In the genomic region with DNA sequence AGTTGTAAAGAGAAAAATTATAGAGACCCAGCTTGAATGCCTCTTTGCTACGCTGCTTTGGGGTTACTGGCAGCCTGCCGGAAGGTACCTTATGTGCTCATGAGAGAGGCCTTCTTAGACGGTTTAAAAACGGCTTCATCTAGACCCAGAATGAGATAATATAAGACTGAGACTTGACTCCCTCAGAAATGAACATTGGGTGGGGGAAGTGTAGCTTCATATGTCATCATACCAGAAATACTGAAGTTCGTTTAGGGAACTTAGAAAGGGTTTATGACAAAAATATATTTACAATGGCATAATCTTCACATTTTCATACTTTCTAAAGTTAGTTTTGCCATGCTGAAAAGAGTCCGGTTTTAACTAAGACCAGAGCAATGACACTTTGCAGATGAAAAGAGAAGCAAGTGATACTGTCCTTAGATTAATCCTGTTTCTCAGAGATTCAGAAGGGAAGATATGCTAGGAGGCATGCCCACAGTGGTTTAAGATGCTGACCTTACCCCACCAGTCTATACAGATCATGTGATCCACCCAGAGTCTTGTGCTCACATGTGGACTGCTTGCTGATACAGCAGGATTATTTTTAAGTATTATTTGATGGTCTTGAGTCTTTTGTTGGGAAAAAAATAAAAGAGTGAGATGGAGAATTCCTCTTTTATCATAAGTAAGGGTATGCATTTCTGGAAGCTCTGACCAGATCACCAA, we compare ENCODE assay signal across 17 cellular contexts. TPM values are rescaled to one million over a fixed set of nuclear protein-coding genes. Genes with fewer than 3 reads are reported as not detected.
DNase-seq lines count a peak whose midpoint lies in the region; ATAC-seq and TF ChIP-seq lines count a peak whose summit lies in the region.
"Had no signal": no experiment of that assay in that cellular context is flagged by ENCODE, and none has a peak within 500 bp of the region (broad histone marks: within the 10 kb centered on the region; RNA-seq: fewer than 3 reads in every experiment).

No MANE protein-coding gene starts in this region.

- no peaks in the 10 kb centered on the region for H3K36me3 ChIP-seq in naive thymus-derived CD4-positive, alpha-beta T cell (ENCODE audit: control insufficient read depth in 2 of 3, insufficient read depth in 3 of 3, low read length in 3 of 3)
- H3K36me3 ChIP-seq: vagina had no signal

- intact Hi-C loops in naive thymus-derived CD4-positive, alpha-beta T cell (cut with micrococcal nuclease): no loop called here

- CTCF ChIA-PET in naive thymus-derived CD4-positive, alpha-beta T cell (lab: Charles Lee): no interaction called here

- no peaks in the 10 kb centered on the region for H3K27me3 ChIP-seq in HL-60 (ENCODE audit: insufficient read depth, poor library complexity, severe bottlenecking)
- H3K27me3 ChIP-seq in naive thymus-derived CD4-positive, alpha-beta T cell (ENCODE audit: control insufficient read depth in 2 of 2, insufficient read depth in 2 of 2, low read length in 2 of 2): no peaks in the 10 kb centered on the region
- H3K27me3 ChIP-seq: vagina had no signal

- H3K4me3 ChIP-seq in HL-60 (replicated peaks; ENCODE audit: insufficient read depth, low read length): no peak overlapping the region
- no peak overlapping the region for H3K4me3 ChIP-seq in coronary artery
- H3K4me3 ChIP-seq in naive thymus-derived CD4-positive, alpha-beta T cell (ENCODE audit: low read length): no peak overlapping the region
- H3K4me3 ChIP-seq: vagina had no signal

- H3K27me3 Mint-ChIP-seq in naive thymus-derived CD4-positive, alpha-beta T cell: no peaks in the 10 kb centered on the region

- H3K4me1 ChIP-seq in naive thymus-derived CD4-positive, alpha-beta T cell (ENCODE audit: control insufficient read depth in 2 of 2, insufficient read depth in 2 of 2, low read length in 2 of 2): no peaks in the 10 kb centered on the region
- H3K4me1 ChIP-seq: vagina had no signal

- no peaks in the 10 kb centered on the region for H3K9me3 ChIP-seq in naive thymus-derived CD4-positive, alpha-beta T cell (ENCODE audit: control insufficient read depth in 2 of 3, low read length in 3 of 3)
- H3K9me3 ChIP-seq: vagina had no signal

- peak; percentile 59 for ATAC-seq in naive thymus-derived CD4-positive, alpha-beta T cell

- H3K9me3 Mint-ChIP-seq in naive thymus-derived CD4-positive, alpha-beta T cell: peaks cover 0 to 9% (median 2%) of the 10 kb centered on the region in 11 donors

- no peaks in the 10 kb centered on the region for H3K4me1 Mint-ChIP-seq in naive thymus-derived CD4-positive, alpha-beta T cell

- H3K4me3 Mint-ChIP-seq in naive thymus-derived CD4-positive, alpha-beta T cell: no peak overlapping the region

- POLR2A ChIA-PET in naive thymus-derived CD4-positive, alpha-beta T cell (lab: Charles Lee): no interaction called here

- TF ChIP-seq CTCF in HL-60 (IDR thresholded peaks at IDR 0.05; ENCODE audit: insufficient read depth, low read length): no peak
- TF ChIP-seq CTCF in coronary artery (IDR thresholded peaks at IDR 0.05): no peak

- DNase-seq in HL-60 (ENCODE audit: low read depth in 1 of 2, low spot score in 1 of 2) (peak; percentile 10 to 63), NOMO-1 treated with DMSO at 0.1 percent for 48 hours (lab: John Stamatoyannopoulos, UW; ENCODE audit: unreplicated experiment) (peak; percentile 94), coronary artery (ENCODE audit: low spot score) (no peak), T-helper 9 cell (no peak), Ammon's horn (ENCODE audit: low spot score) (no peak), HT-29 (ENCODE audit: low spot score) (no peak), NCI-H2081 treated with DMSO at 0.1 percent for 48 hours (lab: John Stamatoyannopoulos, UW) (no peak)
- DNase-seq in naive thymus-derived CD4-positive, alpha-beta T cell: no peak
- DNase-seq: activated CD4-positive, alpha-beta T cell treated with anti-CD3 and anti-CD28 coated beads for 48 hours; activated CD8-positive, alpha-beta memory T cell treated with anti-CD3 and anti-CD28 coated beads, Interleukin-2, amount 50 U/mL, for 48 hours; activated naive CD4-positive, alpha-beta T cell treated with Interleukin-2 at 50 U/mL for 16 hours; GOT3; NCI-H345; stimulated activated CD4-positive, alpha-beta T cell treated with anti-CD3 and anti-CD28 coated beads, Interleukin-2, amount 100 ng/mL, for 48 hours had no signal

- H3K27ac ChIP-seq in HL-60 (replicated peaks) (peak overlapping the region; percentile 79), coronary artery (peak overlapping the region; percentile 9 to 26)
- no peak overlapping the region for H3K27ac ChIP-seq in naive thymus-derived CD4-positive, alpha-beta T cell (ENCODE audit: low read depth, low read length)
- H3K27ac ChIP-seq: vagina had no signal

- H3K36me3 Mint-ChIP-seq in naive thymus-derived CD4-positive, alpha-beta T cell: no peaks in the 10 kb centered on the region

- no peak overlapping the region for H3K27ac Mint-ChIP-seq in naive thymus-derived CD4-positive, alpha-beta T cell

RNA-seq across cellular contexts. Expression of gene HGF, which starts 40.8 kb away (rescaled TPM):
- total RNA-seq in naive thymus-derived CD4-positive, alpha-beta T cell: 1 to 10 TPM in 2 of 5 experiments, not detected in 3; 1.4 to 4.3 TPM
- polyA plus RNA-seq in naive thymus-derived CD4-positive, alpha-beta T cell: not detected
- total RNA-seq in HT-29 (2014; rRNA removed; shearing (Covaris generic)): not detected in 2 replicates
- total RNA-seq: astrocyte, Daoy had no signal

Comparison
In these comparisons a context has a peak if more than half of its experiments do, and no peak if none do; other contexts are left out.
1. DNase-seq: peak in HL-60 (2 of 2) and NOMO-1 treated with DMSO at 0.1 percent for 48 hours (single experiment); none in coronary artery (single experiment), naive thymus-derived CD4-positive, alpha-beta T cell (0 of 9), T-helper 9 cell (single experiment), Ammon's horn (single experiment), HT-29 (single experiment) and NCI-H2081 treated with DMSO at 0.1 percent for 48 hours (single experiment).